ENCODE assay signal across 32 cellular contexts in genomic region chr1:166350490-166350889, GRCh38.
DNase-seq lines count a peak whose midpoint lies in the region; ATAC-seq lines count a peak whose summit lies in the region.
"Had no signal": no experiment of that assay in that cellular context is flagged by ENCODE, and none has a peak within 500 bp of the region (broad histone marks: within the 10 kb centered on the region; RNA-seq: fewer than 3 reads in every experiment).

No MANE protein-coding gene starts in this region.

- no peaks in the 10 kb centered on the region for H3K9me2 ChIP-seq in GM23248 (ENCODE audit: insufficient read depth)

- H4K20me1 ChIP-seq in GM23248 (ENCODE audit: insufficient read depth): no peaks in the 10 kb centered on the region

- no peak overlapping the region for H3K27ac ChIP-seq in GM23248
- H3K27ac ChIP-seq: heart right ventricle, lower lobe of right lung, psoas muscle, sigmoid colon, thoracic aorta, VCaP had no signal

- 2% methylated on average over 5 of the region's 5 CpGs for WGBS in GM23248 (ENCODE audit: low coverage in 1 of 2, low lambda C conversion rate in 2 of 2, missing lambda C conversion rate in 2 of 2), 2 experiments

- no peak overlapping the region for H3K9ac ChIP-seq in GM23248

- H3K36me3 ChIP-seq in GM23248 (ENCODE audit: low read depth): no peaks in the 10 kb centered on the region
- H3K36me3 ChIP-seq: HAP-1, heart right ventricle, lower lobe of right lung, sigmoid colon, thoracic aorta had no signal

- no peaks in the 10 kb centered on the region for H3K27me3 ChIP-seq in GM23248 (replicated peaks; ENCODE audit: insufficient read depth)
- H3K27me3 ChIP-seq: sigmoid colon had no signal

- no peaks in the 10 kb centered on the region for H3F3A ChIP-seq in GM23248 (ENCODE audit: insufficient read depth)

- DNase-seq in NCI-H1436 (lab: John Stamatoyannopoulos, UW) (peak; percentile 2), NCI-H1436 treated with DMSO at 0.1 percent for 48 hours (lab: John Stamatoyannopoulos, UW) (no peak), D341Med (ENCODE audit: low spot score) (peak; percentile 63), NCI-H69 (lab: John Stamatoyannopoulos, UW) (peak; percentile 14), iPS-NIHi11 (ENCODE audit: low spot score) (peak; percentile 38), GM23248 (no peak), CD1c-positive myeloid dendritic cell (ENCODE audit: extremely low spot score) (no peak)
- DNase-seq: 8988T; activated CD4-positive, alpha-beta T cell treated with anti-CD3 and anti-CD28 coated beads for 4 hours; activated CD8-positive, alpha-beta T cell treated with anti-CD3 and anti-CD28 coated beads, Interleukin-2, amount 10 ng/mL, durations not matched to agents 7 days and 5 days; CD4-positive, alpha-beta T cell; foreskin melanocyte; heart right ventricle; kidney glomerular epithelial cell; lower lobe of right lung; midbrain; naive B cell; NCI-H187 treated with DMSO at 0.1 percent for 48 hours; NCI-H2227 treated with DMSO at 0.1 percent for 48 hours; occipital lobe; psoas muscle; sigmoid colon; stimulated activated CD4-positive, alpha-beta T cell treated with anti-CD3 and anti-CD28 coated beads, Interleukin-12 subunit alpha, Interleukin-12 subunit beta, amount 100 ng/mL, for 4 hours; stimulated activated CD4-positive, alpha-beta T cell treated with anti-CD3 and anti-CD28 coated beads, Interleukin-2, amount 100 ng/mL, for 48 hours; stimulated activated naive CD8-positive, alpha-beta T cell treated with anti-CD3 and anti-CD28 coated beads, Interleukin-15, amount 100 ng/mL, for 72 hours had no signal

- no peak overlapping the region for H3K4me3 ChIP-seq in GM23248
- H3K4me3 ChIP-seq: HAP-1, heart right ventricle, lower lobe of right lung, psoas muscle, sigmoid colon, thoracic aorta had no signal

- H3K9me3 ChIP-seq in GM23248 (ENCODE audit: low read depth): no peaks in the 10 kb centered on the region
- H3K9me3 ChIP-seq: HAP-1, psoas muscle, thoracic aorta had no signal

- H3K79me2 ChIP-seq in GM23248 (ENCODE audit: insufficient read depth): no peaks in the 10 kb centered on the region

- ATAC-seq in HG02840 (IDR thresholded peaks at IDR 0.05; ENCODE audit: low FRiP score, unreplicated experiment): no peak
- ATAC-seq: activated CD8-positive, alpha-beta T cell treated with anti-CD3 and anti-CD28 coated beads, Interleukin-2, amount 10 ng/mL, durations not matched to agents 7 days and 5 days; activated naive CD4-positive, alpha-beta T cell treated with anti-CD3 and anti-CD28 coated beads, Interleukin-2, amount 50 U/mL, for 72 hours; activated T-helper 17 cell treated with anti-CD3 and anti-CD28 coated beads, Interleukin-2, amount 50 U/mL, for 72 hours; heart right ventricle; lower lobe of right lung; psoas muscle; Right ventricle myocardium inferior; stimulated activated naive CD8-positive, alpha-beta T cell treated with anti-CD3 and anti-CD28 coated beads, Interleukin-15, amount 100 ng/mL, for 72 hours had no signal

- no peaks in the 10 kb centered on the region for H3K4me1 ChIP-seq in GM23248 (ENCODE audit: insufficient read depth)
- H3K4me1 ChIP-seq: HAP-1, lower lobe of right lung, psoas muscle, sigmoid colon had no signal

- in situ Hi-C loops in GM23248 (cut with MboI): no loop called here

- H3K4me2 ChIP-seq in GM23248 (ENCODE audit: unreplicated experiment): no peak overlapping the region

- no peak overlapping the region for H2AFZ ChIP-seq in GM23248

Comparison
In these comparisons a context has a peak if more than half of its experiments do, and no peak if none do; other contexts are left out.
1. DNase-seq: peak in NCI-H1436 (single experiment), D341Med (single experiment), NCI-H69 (single experiment) and iPS-NIHi11 (single experiment); none in NCI-H1436 treated with DMSO at 0.1 percent for 48 hours (single experiment), GM23248 (single experiment) and CD1c-positive myeloid dendritic cell (single experiment).